1 cellular context compared by ENCODE assay signal in the genomic region with DNA sequence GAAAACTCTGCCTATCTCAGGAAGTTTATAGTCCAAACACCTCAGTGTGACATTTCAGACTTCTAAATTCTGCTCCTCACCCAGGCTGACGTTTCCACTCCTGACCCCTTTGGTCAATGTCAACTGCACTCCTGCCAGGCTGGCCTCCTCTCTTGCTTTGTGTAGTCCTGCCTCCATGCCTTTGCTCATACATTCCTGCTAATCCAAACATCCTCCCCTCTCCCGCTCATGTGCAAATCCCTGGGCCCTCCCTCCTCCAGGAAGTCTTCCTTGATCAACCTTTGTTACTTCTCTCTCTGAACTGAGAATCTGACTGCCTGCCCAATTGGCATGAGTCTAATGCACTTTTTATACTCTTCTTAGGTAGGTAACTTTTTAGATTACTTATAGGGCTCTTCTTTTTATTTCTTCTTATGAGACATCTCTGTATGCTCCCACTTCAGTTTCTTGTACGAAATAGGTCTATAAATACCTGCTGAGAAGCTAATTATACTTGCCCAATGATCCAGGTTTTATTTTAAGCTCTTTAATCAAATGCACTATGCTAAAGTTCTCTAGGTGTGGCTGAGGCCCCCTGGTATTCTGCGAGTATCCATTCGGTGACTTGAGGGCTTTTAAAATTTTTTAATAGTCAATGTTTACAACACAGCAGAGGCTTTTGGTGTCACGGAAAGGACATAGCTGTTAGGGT.
TF ChIP-seq lines count a peak whose summit lies in the region.

No MANE protein-coding gene starts in this region.

TF ChIP-seq in GM23338, 12 proteins besides CTCF, POLR2A, EP300 and RAD21 (continued from another document):
- TF ChIP-seq, protein P1, sequence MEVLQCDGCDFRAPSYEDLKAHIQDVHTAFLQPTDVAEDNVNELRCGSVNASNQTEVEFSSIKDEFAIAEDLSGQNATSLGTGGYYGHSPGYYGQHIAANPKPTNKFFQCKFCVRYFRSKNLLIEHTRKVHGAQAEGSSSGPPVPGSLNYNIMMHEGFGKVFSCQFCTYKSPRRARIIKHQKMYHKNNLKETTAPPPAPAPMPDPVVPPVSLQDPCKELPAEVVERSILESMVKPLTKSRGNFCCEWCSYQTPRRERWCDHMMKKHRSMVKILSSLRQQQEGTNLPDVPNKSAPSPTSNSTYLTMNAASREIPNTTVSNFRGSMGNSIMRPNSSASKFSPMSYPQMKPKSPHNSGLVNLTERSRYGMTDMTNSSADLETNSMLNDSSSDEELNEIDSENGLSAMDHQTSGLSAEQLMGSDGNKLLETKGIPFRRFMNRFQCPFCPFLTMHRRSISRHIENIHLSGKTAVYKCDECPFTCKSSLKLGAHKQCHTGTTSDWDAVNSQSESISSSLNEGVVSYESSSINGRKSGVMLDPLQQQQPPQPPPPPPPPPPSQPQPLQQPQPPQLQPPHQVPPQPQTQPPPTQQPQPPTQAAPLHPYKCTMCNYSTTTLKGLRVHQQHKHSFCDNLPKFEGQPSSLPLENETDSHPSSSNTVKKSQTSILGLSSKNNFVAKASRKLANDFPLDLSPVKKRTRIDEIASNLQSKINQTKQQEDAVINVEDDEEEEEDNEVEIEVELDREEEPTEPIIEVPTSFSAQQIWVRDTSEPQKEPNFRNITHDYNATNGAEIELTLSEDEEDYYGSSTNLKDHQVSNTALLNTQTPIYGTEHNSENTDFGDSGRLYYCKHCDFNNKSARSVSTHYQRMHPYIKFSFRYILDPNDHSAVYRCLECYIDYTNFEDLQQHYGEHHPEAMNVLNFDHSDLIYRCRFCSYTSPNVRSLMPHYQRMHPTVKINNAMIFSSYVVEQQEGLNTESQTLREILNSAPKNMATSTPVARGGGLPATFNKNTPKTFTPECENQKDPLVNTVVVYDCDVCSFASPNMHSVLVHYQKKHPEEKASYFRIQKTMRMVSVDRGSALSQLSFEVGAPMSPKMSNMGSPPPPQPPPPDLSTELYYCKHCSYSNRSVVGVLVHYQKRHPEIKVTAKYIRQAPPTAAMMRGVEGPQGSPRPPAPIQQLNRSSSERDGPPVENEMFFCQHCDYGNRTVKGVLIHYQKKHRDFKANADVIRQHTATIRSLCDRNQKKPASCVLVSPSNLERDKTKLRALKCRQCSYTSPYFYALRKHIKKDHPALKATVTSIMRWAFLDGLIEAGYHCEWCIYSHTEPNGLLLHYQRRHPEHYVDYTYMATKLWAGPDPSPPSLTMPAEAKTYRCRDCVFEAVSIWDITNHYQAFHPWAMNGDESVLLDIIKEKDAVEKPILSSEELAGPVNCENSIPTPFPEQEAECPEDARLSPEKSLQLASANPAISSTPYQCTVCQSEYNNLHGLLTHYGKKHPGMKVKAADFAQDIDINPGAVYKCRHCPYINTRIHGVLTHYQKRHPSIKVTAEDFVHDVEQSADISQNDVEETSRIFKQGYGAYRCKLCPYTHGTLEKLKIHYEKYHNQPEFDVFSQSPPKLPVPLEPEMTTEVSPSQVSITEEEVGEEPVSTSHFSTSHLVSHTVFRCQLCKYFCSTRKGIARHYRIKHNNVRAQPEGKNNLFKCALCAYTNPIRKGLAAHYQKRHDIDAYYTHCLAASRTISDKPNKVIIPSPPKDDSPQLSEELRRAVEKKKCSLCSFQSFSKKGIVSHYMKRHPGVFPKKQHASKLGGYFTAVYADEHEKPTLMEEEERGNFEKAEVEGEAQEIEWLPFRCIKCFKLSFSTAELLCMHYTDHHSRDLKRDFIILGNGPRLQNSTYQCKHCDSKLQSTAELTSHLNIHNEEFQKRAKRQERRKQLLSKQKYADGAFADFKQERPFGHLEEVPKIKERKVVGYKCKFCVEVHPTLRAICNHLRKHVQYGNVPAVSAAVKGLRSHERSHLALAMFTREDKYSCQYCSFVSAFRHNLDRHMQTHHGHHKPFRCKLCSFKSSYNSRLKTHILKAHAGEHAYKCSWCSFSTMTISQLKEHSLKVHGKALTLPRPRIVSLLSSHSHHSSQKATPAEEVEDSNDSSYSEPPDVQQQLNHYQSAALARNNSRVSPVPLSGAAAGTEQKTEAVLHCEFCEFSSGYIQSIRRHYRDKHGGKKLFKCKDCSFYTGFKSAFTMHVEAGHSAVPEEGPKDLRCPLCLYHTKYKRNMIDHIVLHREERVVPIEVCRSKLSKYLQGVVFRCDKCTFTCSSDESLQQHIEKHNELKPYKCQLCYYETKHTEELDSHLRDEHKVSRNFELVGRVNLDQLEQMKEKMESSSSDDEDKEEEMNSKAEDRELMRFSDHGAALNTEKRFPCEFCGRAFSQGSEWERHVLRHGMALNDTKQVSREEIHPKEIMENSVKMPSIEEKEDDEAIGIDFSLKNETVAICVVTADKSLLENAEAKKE (CRISPR knock-in tag; IDR thresholded peaks at IDR 0.05) = no peak
- no peak for TF ChIP-seq NANOG (IDR thresholded peaks at IDR 0.05; ENCODE audit: borderline replicate concordance)
- TF ChIP-seq, protein P2, sequence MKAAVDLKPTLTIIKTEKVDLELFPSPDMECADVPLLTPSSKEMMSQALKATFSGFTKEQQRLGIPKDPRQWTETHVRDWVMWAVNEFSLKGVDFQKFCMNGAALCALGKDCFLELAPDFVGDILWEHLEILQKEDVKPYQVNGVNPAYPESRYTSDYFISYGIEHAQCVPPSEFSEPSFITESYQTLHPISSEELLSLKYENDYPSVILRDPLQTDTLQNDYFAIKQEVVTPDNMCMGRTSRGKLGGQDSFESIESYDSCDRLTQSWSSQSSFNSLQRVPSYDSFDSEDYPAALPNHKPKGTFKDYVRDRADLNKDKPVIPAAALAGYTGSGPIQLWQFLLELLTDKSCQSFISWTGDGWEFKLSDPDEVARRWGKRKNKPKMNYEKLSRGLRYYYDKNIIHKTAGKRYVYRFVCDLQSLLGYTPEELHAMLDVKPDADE (IDR thresholded peaks at IDR 0.05) = no peak
- TF ChIP-seq POLR2AphosphoS5 (IDR thresholded peaks at IDR 0.05; ENCODE audit: low read depth) = no peak
- TF ChIP-seq ZNF114 (CRISPR knock-in tag; IDR thresholded peaks at IDR 0.05) = no peak
- TF ChIP-seq ZNF331 (CRISPR knock-in tag; IDR thresholded peaks at IDR 0.05; ENCODE audit: low read depth) = no peak
- TF ChIP-seq EZH2 (IDR thresholded peaks at IDR 0.05; ENCODE audit: low read depth, unreplicated experiment) = no peak
- no peak for TF ChIP-seq CREB1 (CRISPR knock-in tag; IDR thresholded peaks at IDR 0.05; ENCODE audit: low read depth)
- TF ChIP-seq JUNB (IDR thresholded peaks at IDR 0.05; ENCODE audit: unreplicated experiment) = no peak
- no peak for TF ChIP-seq STAT1 (IDR thresholded peaks at IDR 0.05; ENCODE audit: unreplicated experiment)
